ENCODE assay signal across 16 cellular contexts in genomic region chr4:140666889-140667614, GRCh38.
DNase-seq lines count a peak whose midpoint lies in the region; ATAC-seq and TF ChIP-seq lines count a peak whose summit lies in the region.
"Had no signal": no experiment of that assay in that cellular context is flagged by ENCODE, and none has a peak within 500 bp of the region (broad histone marks: within the 10 kb centered on the region; RNA-seq: fewer than 3 reads in every experiment).

No MANE protein-coding gene starts in this region.

- H3K4me1 Mint-ChIP-seq in HFFc6 (ENCODE audit: low read depth): peaks cover 8% of the 10 kb centered on the region

- H3K4me3 Mint-ChIP-seq in HFFc6: no peak overlapping the region
- H3K4me3 Mint-ChIP-seq: WTC11 had no signal

- no peak overlapping the region for H3K4me3 ChIP-seq in upper lobe of left lung
- H3K4me3 ChIP-seq: gastroesophageal sphincter, HAP-1, tibial artery had no signal

- H3K36me3 ChIP-seq in upper lobe of left lung: peaks cover 0 to 52% (median 12%) of the 10 kb centered on the region in 4 donors

- H3K4me1 ChIP-seq in upper lobe of left lung: peaks cover 0 to 4% (median 0%) of the 10 kb centered on the region in 4 donors
- H3K4me1 ChIP-seq: tibial artery had no signal

- H3K36me3 Mint-ChIP-seq in HFFc6 (ENCODE audit: low read depth): peaks cover 25% of the 10 kb centered on the region
- H3K36me3 Mint-ChIP-seq: WTC11 had no signal

- ATAC-seq in upper lobe of left lung (ENCODE audit: low FRiP score in 2 of 2): no peak
- ATAC-seq: gastroesophageal sphincter, WTC11 had no signal

- H3K27ac Mint-ChIP-seq in HFFc6: peak overlapping the region; percentile 42
- H3K27ac Mint-ChIP-seq: WTC11 had no signal

- TF ChIP-seq EP300 in upper lobe of left lung (IDR thresholded peaks at IDR 0.05): peak in 1 of 4 donors; percentile 8

- H3K27me3 ChIP-seq in upper lobe of left lung: no peaks in the 10 kb centered on the region
- H3K27me3 ChIP-seq: gastroesophageal sphincter, tibial artery had no signal

- H3K27me3 Mint-ChIP-seq in HFFc6 (ENCODE audit: insufficient read depth): no peaks in the 10 kb centered on the region

- H3K9me3 ChIP-seq in upper lobe of left lung: no peaks in the 10 kb centered on the region
- H3K9me3 ChIP-seq: gastroesophageal sphincter, HAP-1, tibial artery had no signal

- peak; percentile 8 for DNase-seq in NCI-H2196 (lab: John Stamatoyannopoulos, UW; ENCODE audit: unreplicated experiment)
- no peak for DNase-seq in NCI-H2196 treated with DMSO at 0.1 percent for 48 hours (lab: John Stamatoyannopoulos, UW; ENCODE audit: unreplicated experiment)
- DNase-seq in HFFc6: no peak
- DNase-seq in NCI-H345 treated with DMSO at 0.1 percent for 48 hours (lab: John Stamatoyannopoulos, UW; ENCODE audit: unreplicated experiment): peak; percentile 23
- DNase-seq in upper lobe of left lung: no peak
- DNase-seq in islet precursor cell: no peak
- DNase-seq in H4 (ENCODE audit: low spot score): no peak
- no peak for DNase-seq in activated gamma-delta T cell (lab: John Stamatoyannopoulos, UW)
- DNase-seq: amygdala, Kasumi-1, kidney glomerular epithelial cell, NCI-H82, tibial artery had no signal

- H3K9me3 Mint-ChIP-seq in HFFc6: no peaks in the 10 kb centered on the region
- H3K9me3 Mint-ChIP-seq: WTC11 had no signal

- no peak for TF ChIP-seq POLR2A in upper lobe of left lung (IDR thresholded peaks at IDR 0.05)

- H3K27ac ChIP-seq in upper lobe of left lung: peak overlapping the region; percentile 26 to 76 (median 62)
- H3K27ac ChIP-seq: gastroesophageal sphincter, tibial artery had no signal

- TF ChIP-seq CTCF in HFFc6 (IDR thresholded peaks at IDR 0.05): no peak
- no peak for TF ChIP-seq CTCF in upper lobe of left lung (IDR thresholded peaks at IDR 0.05)

- WGBS in upper lobe of left lung, 2 donors: 64 to 73% methylated on average over 11 of the region's 11 CpGs

Comparison
In these comparisons a context has a peak if more than half of its experiments do, and no peak if none do; other contexts are left out.
1. DNase-seq: peak in NCI-H2196 (single experiment) and NCI-H345 treated with DMSO at 0.1 percent for 48 hours (single experiment); none in NCI-H2196 treated with DMSO at 0.1 percent for 48 hours (single experiment), HFFc6 (single experiment), upper lobe of left lung (0 of 2), islet precursor cell (single experiment), H4 (single experiment) and activated gamma-delta T cell (single experiment).